9 cellular contexts compared by ENCODE assay signal in genomic region chr18:77057043-77057442, GRCh38.
DNase-seq lines count a peak whose midpoint lies in the region; ATAC-seq and TF ChIP-seq lines count a peak whose summit lies in the region.
"Had no signal": no experiment of that assay in that cellular context is flagged by ENCODE, and none has a peak within 500 bp of the region (broad histone marks: within the 10 kb centered on the region; RNA-seq: fewer than 3 reads in every experiment).

No MANE protein-coding gene starts in this region.

- POLR2A ChIA-PET in CD4-positive, alpha-beta T cell (lab: Charles Lee), result interaction anchor here (1.2 to 3.2 kb wide), 2 partner anchors 10 to 67 kb away, joined by 7 to 14 read pairs; no protein-coding TSS in a partner anchor

- no peaks in the 10 kb centered on the region for H3K9me3 Mint-ChIP-seq in CD4-positive, alpha-beta T cell
- no peaks in the 10 kb centered on the region for H3K9me3 Mint-ChIP-seq in dendritic cell treated with granulocyte-macrophage colony-stimulating factor and Interleukin-4, amounts not matched to agents 40 ng/mL and 50 ng/mL, for 4 days
- H3K9me3 Mint-ChIP-seq in nephron, result no peaks in the 10 kb centered on the region

- DNase-seq in CD4-positive, alpha-beta T cell, result no peak
- DNase-seq in NCI-H2029 (lab: John Stamatoyannopoulos, UW) (peak; percentile 69), NCI-H526 treated with DMSO at 0.1 percent for 48 hours (lab: John Stamatoyannopoulos, UW) (no peak), SW 1271 (lab: John Stamatoyannopoulos, UW) (no peak), amniotic stem cell (lab: John Stamatoyannopoulos, UW) (no peak)
- DNase-seq: NCI-H1694 had no signal

- no peaks in the 10 kb centered on the region for H3K27me3 ChIP-seq in CD4-positive, alpha-beta T cell (ENCODE audit: control insufficient read depth, insufficient read depth, low read length)

- H3K27ac ChIP-seq in CD4-positive, alpha-beta T cell (ENCODE audit: low read depth, low read length), result peak overlapping the region; percentile 92

- peak overlapping the region; percentile 55 for H3K4me3 Mint-ChIP-seq in CD4-positive, alpha-beta T cell
- peak overlapping the region; percentile 61 for H3K4me3 Mint-ChIP-seq in dendritic cell treated with granulocyte-macrophage colony-stimulating factor and Interleukin-4, amounts not matched to agents 40 ng/mL and 50 ng/mL, for 4 days
- peak overlapping the region; percentile 1 to 56 (median 44) for H3K4me3 Mint-ChIP-seq in nephron

- no peaks in the 10 kb centered on the region for H3K27me3 Mint-ChIP-seq in CD4-positive, alpha-beta T cell
- no peaks in the 10 kb centered on the region for H3K27me3 Mint-ChIP-seq in dendritic cell treated with granulocyte-macrophage colony-stimulating factor and Interleukin-4, amounts not matched to agents 40 ng/mL and 50 ng/mL, for 4 days
- H3K27me3 Mint-ChIP-seq in nephron (ENCODE audit: low read depth), result peaks cover 3% of the 10 kb centered on the region

- peaks cover 12% of the 10 kb centered on the region for H3K36me3 Mint-ChIP-seq in CD4-positive, alpha-beta T cell (ENCODE audit: low read depth)
- peaks cover 58% of the 10 kb centered on the region for H3K36me3 Mint-ChIP-seq in dendritic cell treated with granulocyte-macrophage colony-stimulating factor and Interleukin-4, amounts not matched to agents 40 ng/mL and 50 ng/mL, for 4 days (ENCODE audit: low read depth)
- no peaks in the 10 kb centered on the region for H3K36me3 Mint-ChIP-seq in nephron (ENCODE audit: low read depth)

- no peak for ATAC-seq in CD4-positive, alpha-beta T cell (ENCODE audit: poor library complexity)
- no peak for ATAC-seq in HG03159 (IDR thresholded peaks at IDR 0.05; ENCODE audit: unreplicated experiment)

- intact Hi-C loops in CD4-positive, alpha-beta T cell (cut with DNase I, micrococcal nuclease), result loop anchor here in 1 of 2 experiments (5.0 to 10.0 kb wide), 2 partner anchors 155 to 232 kb away; partner anchors contain the start of gene ZNF236
- intact Hi-C loops in dendritic cell treated with granulocyte-macrophage colony-stimulating factor and Interleukin-4, amounts not matched to agents 40 ng/mL and 50 ng/mL, for 4 days (cut with micrococcal nuclease), result loop anchor here (5.0 kb wide), 1 partner anchor 135 kb away; no protein-coding TSS in a partner anchor

- peaks cover 79% of the 10 kb centered on the region for H3K4me1 Mint-ChIP-seq in CD4-positive, alpha-beta T cell (ENCODE audit: low read depth)
- H3K4me1 Mint-ChIP-seq in dendritic cell treated with granulocyte-macrophage colony-stimulating factor and Interleukin-4, amounts not matched to agents 40 ng/mL and 50 ng/mL, for 4 days (ENCODE audit: low read depth), result peaks cover 87% of the 10 kb centered on the region
- H3K4me1 Mint-ChIP-seq in nephron, result peaks cover 57% of the 10 kb centered on the region

- CTCF ChIA-PET in CD4-positive, alpha-beta T cell (lab: Charles Lee), result interaction anchor here (0.7 to 3.5 kb wide), 3 partner anchors 11 to 155 kb away, joined by 3 to 15 read pairs (median 11); no protein-coding TSS in a partner anchor

- peak overlapping the region; percentile 89 for H3K27ac Mint-ChIP-seq in CD4-positive, alpha-beta T cell
- H3K27ac Mint-ChIP-seq in dendritic cell treated with granulocyte-macrophage colony-stimulating factor and Interleukin-4, amounts not matched to agents 40 ng/mL and 50 ng/mL, for 4 days, result peak overlapping the region; percentile 97
- peak overlapping the region; percentile 67 to 92 (median 78) for H3K27ac Mint-ChIP-seq in nephron

- no peak for TF ChIP-seq CTCF in CD4-positive, alpha-beta T cell (IDR thresholded peaks at IDR 0.05)
- no peak for TF ChIP-seq CTCF in nephron (IDR thresholded peaks at IDR 0.05; ENCODE audit: unreplicated experiment in 3 of 3)

- no peaks in the 10 kb centered on the region for H3K9me3 ChIP-seq in CD4-positive, alpha-beta T cell (ENCODE audit: control insufficient read depth, low read length)
